In genomic region chr1:12063141-12064072, GRCh38 we compare ENCODE assay signal across 9 cellular contexts. TPM values are rescaled to one million over a fixed set of nuclear protein-coding genes. Genes with fewer than 3 reads are reported as not detected.
DNase-seq lines count a peak whose midpoint lies in the region; ATAC-seq, FAIRE-seq and TF ChIP-seq lines count a peak whose summit lies in the region.
"Had no signal": no experiment of that assay in that cellular context is flagged by ENCODE, and none has a peak within 500 bp of the region (broad histone marks: within the 10 kb centered on the region; RNA-seq: fewer than 3 reads in every experiment).

TSS of gene TNFRSF8 (plus strand) at chr1:12063303. CDS start at chr1:12063599, 296 bp downstream.

- H4K20me1 ChIP-seq in MM.1S (ENCODE audit: insufficient read depth, low read length) (no peaks in the 10 kb centered on the region), K562 (replicated peaks; ENCODE audit: control insufficient read depth, insufficient read depth, low read length) (no peaks in the 10 kb centered on the region), neural cell (ENCODE audit: insufficient read depth) (no peaks in the 10 kb centered on the region)

- H3K4me3 ChIP-seq in MM.1S (ENCODE audit: low read length) (no peak within 1 kb of the TSS; the same call in 1 of the 2 replicates), K562 (peak within 1 kb of the TSS; percentile 51), neural cell (ENCODE audit: low read length) (peak within 1 kb of the TSS; percentile 51)

- TF ChIP-seq POLR2A in K562 (conservative IDR thresholded peaks at IDR 0.05): peak; percentile 42; the same call in 1 of the 2 replicates

- 16% methylated on average over 68 of the region's 72 CpGs for WGBS in K562 (ENCODE audit: insufficient coverage, low coverage, missing lambda C conversion rate)

- H3K4me1 ChIP-seq in ES-I3 (ENCODE audit: insufficient read depth, low read length): peaks cover 27% of the 10 kb centered on the region
- peaks cover 15% of the 10 kb centered on the region for H3K4me1 ChIP-seq in MM.1S (ENCODE audit: low read length)
- H3K4me1 ChIP-seq in K562 (replicated peaks in 1 of 2; ENCODE audit: control insufficient read depth in 2 of 2, insufficient read depth in 2 of 2, low read length in 2 of 2): peaks cover 29 to 31% of the 10 kb centered on the region in 2 experiments

- TF ChIP-seq EP300 in K562 (IDR thresholded peaks at IDR 0.05; ENCODE audit: low read length): no peak
- TF ChIP-seq EP300 in neural cell (conservative IDR thresholded peaks at IDR 0.05; ENCODE audit: poor library complexity, severe bottlenecking): no peak

- peak; percentile 69 for FAIRE-seq in K562 (lab: Jason Lieb, UNC)

- in situ Hi-C loops in K562 (cut with MboI): no loop called here

- intact Hi-C loops in K562 (cut with micrococcal nuclease): no loop called here

- POLR2A ChIA-PET in K562 (lab: Yijun Ruan, JAX): interaction anchor here (0.6 to 1.6 kb wide), 6 partner anchors 8 to 154 kb away, joined by 3 to 8 read pairs (median 3); no protein-coding TSS in a partner anchor

- H3K9me1 ChIP-seq in K562 (ENCODE audit: control insufficient read depth, insufficient read depth, low read length): no peaks in the 10 kb centered on the region

- no peaks in the 10 kb centered on the region for H3K79me2 ChIP-seq in MM.1S (ENCODE audit: low read length)
- peaks cover 28% of the 10 kb centered on the region for H3K79me2 ChIP-seq in K562 (ENCODE audit: control insufficient read depth, insufficient read depth, low read length)
- no peaks in the 10 kb centered on the region for H3K79me2 ChIP-seq in neural cell (replicated peaks; ENCODE audit: insufficient read depth, low read length)

- H3K27me3 ChIP-seq in MM.1S (replicated peaks; ENCODE audit: insufficient read depth, low read length) (peaks cover 31% of the 10 kb centered on the region), K562 (ENCODE audit: control insufficient read depth in 2 of 2, insufficient read depth in 2 of 2, low read length in 2 of 2) (no peaks in the 10 kb centered on the region), neural cell (ENCODE audit: insufficient read depth, low read depth, low read length) (peaks cover 46% of the 10 kb centered on the region)

- ATAC-seq in K562: peak; percentile 73
- ATAC-seq: HCT116 had no signal

- H3K9me2 ChIP-seq in MM.1S (replicated peaks; ENCODE audit: insufficient read depth, low read length) (no peaks in the 10 kb centered on the region), neural cell (ENCODE audit: insufficient read depth, low read length) (no peaks in the 10 kb centered on the region)

- no peak within 1 kb of the TSS for H2AFZ ChIP-seq in MM.1S (ENCODE audit: low read length)
- H2AFZ ChIP-seq in K562 (ENCODE audit: low read depth, low read length): peak within 1 kb of the TSS; percentile 92
- no peak within 1 kb of the TSS for H2AFZ ChIP-seq in neural cell (ENCODE audit: low read depth, low read length)

- H3K27ac ChIP-seq in MM.1S (ENCODE audit: low read length) (no peak within 1 kb of the TSS), K562 (ENCODE audit: extremely low read depth, low read depth, low read length) (peak within 1 kb of the TSS; percentile 74), neural cell (ENCODE audit: low read length) (no peak within 1 kb of the TSS)

- H3K36me3 ChIP-seq in ES-I3 (ENCODE audit: insufficient read depth, low read length) (no peaks in the 10 kb centered on the region), MM.1S (replicated peaks; ENCODE audit: insufficient read depth, low read length) (no peaks in the 10 kb centered on the region), K562 (ENCODE audit: control insufficient read depth, insufficient read depth, low read length) (peaks cover 16% of the 10 kb centered on the region; the same call in 2 of the 3 replicates), neural cell (ENCODE audit: insufficient read depth, low read length) (no peaks in the 10 kb centered on the region)

- TF ChIP-seq CTCF in MM.1S (IDR thresholded peaks at IDR 0.05; ENCODE audit: low read length) (no peak), K562 (IDR thresholded peaks at IDR 0.05 in 2 of 3, conservative IDR thresholded peaks at IDR 0.05 in 1 of 3; ENCODE audit: insufficient read depth in 2 of 3, low read depth in 1 of 3, low read length in 3 of 3) (0 out of 6 replicates have a peak, but pooled peaks of 1 of the 3 experiments have one; percentile 4), neural cell (IDR thresholded peaks at IDR 0.05; ENCODE audit: poor library complexity, severe bottlenecking) (no peak)

- CTCF ChIA-PET in K562 (lab: Yijun Ruan, JAX; ENCODE audit: low intra/inter-chr PET ratio): no interaction called here

- H3K9me3 ChIP-seq in ES-I3 (ENCODE audit: control insufficient read depth, insufficient read depth, low read length): no peaks in the 10 kb centered on the region
- H3K9me3 ChIP-seq in MM.1S (replicated peaks; ENCODE audit: insufficient read depth, low read length): no peaks in the 10 kb centered on the region
- H3K9me3 ChIP-seq in K562 (replicated peaks; ENCODE audit: control insufficient read depth, insufficient read depth, low read depth, low read length): no peaks in the 10 kb centered on the region
- no peaks in the 10 kb centered on the region for H3K9me3 ChIP-seq in neural cell (ENCODE audit: low read length)

- no peak for TF ChIP-seq RAD21 in K562 (CRISPR knock-in tag; conservative IDR thresholded peaks at IDR 0.05 in 1 of 2, IDR thresholded peaks at IDR 0.05 in 1 of 2)
- TF ChIP-seq RAD21 in neural cell (conservative IDR thresholded peaks at IDR 0.05): no peak

- H3K9ac ChIP-seq in ES-I3 (ENCODE audit: low read depth, low read length) (peak within 1 kb of the TSS; percentile 71), MM.1S (ENCODE audit: low read length) (no peak within 1 kb of the TSS), K562 (ENCODE audit: insufficient read depth in 1 of 2, low read depth in 2 of 2, low read length in 2 of 2) (peak within 1 kb of the TSS; percentile 82 to 97), neural cell (ENCODE audit: low read length) (no peak within 1 kb of the TSS)

- DNase-seq in MM.1S: no peak
- peak; percentile 70 to 89 (median 77) for DNase-seq in K562 (ENCODE audit: extremely low read depth in 1 of 4, low spot score in 3 of 4)
- no peak for DNase-seq in GM19240 (ENCODE audit: insufficient read length, low spot score)
- DNase-seq in SHP77 treated with DMSO at 0.1 percent for 48 hours (lab: John Stamatoyannopoulos, UW): no peak
- no peak for DNase-seq in SHP77 (lab: John Stamatoyannopoulos, UW)
- no peak for DNase-seq in COLO829 (ENCODE audit: low spot score)

- no peaks in the 10 kb centered on the region for H3F3A ChIP-seq in MM.1S (ENCODE audit: insufficient read depth, low read length)
- no peaks in the 10 kb centered on the region for H3F3A ChIP-seq in neural cell (ENCODE audit: insufficient read depth, low read length, poor library complexity, severe bottlenecking)

- BruUV-seq in K562 (replicated peaks; lab: Mats Ljungman, UMichigan): TSS peak; percentile 79

- H3K4me2 ChIP-seq in MM.1S (ENCODE audit: low read depth, low read length) (peak within 1 kb of the TSS; percentile 29; the same call in 1 of the 2 replicates), K562 (ENCODE audit: insufficient read depth, low read length) (peak within 1 kb of the TSS; percentile 89), neural cell (ENCODE audit: low read length) (no peak within 1 kb of the TSS)

TF ChIP-seq in K562, 482 proteins besides CTCF, POLR2A, EP300 and RAD21 (continues in another document):
- TF ChIP-seq C11orf30 (IDR thresholded peaks at IDR 0.05; ENCODE audit: low read depth): peak; percentile 86

TF ChIP-seq in neural cell, 6 proteins besides CTCF, POLR2A, EP300 and RAD21 (continues in another document):
- TF ChIP-seq POLR2AphosphoS5 (IDR thresholded peaks at IDR 0.05): no peak

RNA-seq across cellular contexts. Expression of gene TNFRSF8, which starts in this region (rescaled TPM):
- total RNA-seq in K562 (2011; cell fraction: chromatin; rRNA removed; ENCODE audit: low replicate concordance): 14.4 and 37.6 TPM in 2 replicates
- 36.7 and 39.3 TPM in 2 replicates for total RNA-seq in K562 (2011; cell fraction: nucleolus; rRNA removed)
- 23.4 and 24.7 TPM in 2 replicates for total RNA-seq in K562 (2011; cell fraction: nucleoplasm; rRNA removed)
- total RNA-seq in K562 (2014; rRNA removed) (22.2 and 27.1 TPM in 2 replicates), K562 (2014; rRNA removed; fragmentation: Illumina TruSeq; extraction: Trizol) (5.9 and 8.7 TPM in 2 replicates), K562 (2015; rRNA removed; fragmentation: Illumina TruSeq; extraction: Trizol) (17.1 and 18.9 TPM in 2 replicates), K562 (2021) (38.4 and 40.2 TPM in 2 replicates)
- polyA plus RNA-seq in K562 (2011; rRNA removed) (5.6 and 12.0 TPM in 2 replicates), K562 (2014; fragmentation: Illumina TruSeq; extraction: Trizol) (22.4 and 24.4 TPM in 2 replicates), K562 (2014; fragmentation: Nextera tagmentation; extraction: Ambion mirVana) (1 to 10 TPM; 3.5 to 3.7 TPM), K562 (2014; rRNA removed) (18.2 and 19.9 TPM in 2 replicates), neural cell (not detected in 2 replicates)
- 10.7 and 17.1 TPM in 2 replicates for polyA plus RNA-seq in K562 (2011; cell fraction: cytosol; rRNA removed)
- polyA plus RNA-seq in K562 (2011; cell fraction: nucleus; rRNA removed): 8.7 and 10.8 TPM in 2 replicates
- 23.2 and 39.4 TPM in 2 replicates for polyA plus RNA-seq in K562 (2012)
- polyA minus RNA-seq in K562 (2011; rRNA and poly(A)+ RNA removed): 6.5 and 7.8 TPM in 2 replicates
- 14.6 and 16.9 TPM in 2 replicates for polyA minus RNA-seq in K562 (2011; cell fraction: cytosol; rRNA and poly(A)+ RNA removed)
- polyA minus RNA-seq in K562 (2011; cell fraction: nucleus; rRNA and poly(A)+ RNA removed): 5.3 and 7.6 TPM in 2 replicates
- polyA minus RNA-seq in neural cell: 0.23 and 0.24 TPM in 2 replicates

Comparison
In these comparisons a context has a peak if more than half of its experiments do, and no peak if none do; other contexts are left out.
1. H3K9ac ChIP-seq: peak in ES-I3 (single experiment) and K562 (2 of 2); none in MM.1S (single experiment) and neural cell (single experiment).
2. DNase-seq: peak in K562 (4 of 4); none in MM.1S (single experiment), GM19240 (single experiment), SHP77 treated with DMSO at 0.1 percent for 48 hours (single experiment), SHP77 (0 of 2) and COLO829 (single experiment).